29 cellular contexts compared by ENCODE assay signal in the genomic region with DNA sequence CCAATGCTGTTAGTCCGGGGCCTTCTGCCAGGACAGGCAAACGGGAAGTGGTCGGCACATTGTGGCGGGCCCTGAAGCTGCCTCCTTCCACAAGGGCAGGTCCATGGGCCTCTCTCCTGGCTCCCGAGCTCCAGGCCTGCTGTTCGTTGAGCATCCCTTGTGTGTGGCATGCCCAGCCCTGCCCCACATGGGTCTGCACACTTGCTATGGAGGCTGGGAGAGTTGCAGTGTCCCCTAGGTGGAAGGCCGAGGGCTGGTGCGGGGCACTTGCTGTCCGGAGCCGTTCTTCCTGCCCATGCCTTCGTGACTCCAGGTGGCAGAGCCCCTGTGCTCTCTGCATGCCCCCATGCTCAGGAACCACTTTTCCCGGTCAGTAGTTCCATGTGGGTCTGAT.
"Had no signal": no experiment of that assay in that cellular context is flagged by ENCODE, and none has a peak within 500 bp of the region (broad histone marks: within the 10 kb centered on the region; RNA-seq: fewer than 3 reads in every experiment).

No MANE protein-coding gene starts in this region.

- H3K9me3 ChIP-seq: esophagus squamous epithelium, mucosa of descending colon, pancreas, stomach, thyroid gland, vagina had no signal

- H3K27ac Mint-ChIP-seq: mesothelial cell of epicardium; natural killer cell treated with Interleukin-12 subunit alpha and Interleukin-12 subunit beta and Interleukin-15 and Interleukin-18, amount 100 ng/mL, for 72 hours had no signal

- H3K9me3 Mint-ChIP-seq: effector memory CD8-positive, alpha-beta T cell; naive B cell; natural killer cell treated with Interleukin-12 subunit alpha and Interleukin-12 subunit beta and Interleukin-15 and Interleukin-18, amount 100 ng/mL, for 72 hours; stimulated activated effector memory CD8-positive, alpha-beta T cell treated with anti-CD3 and anti-CD28 coated beads, Interleukin-12 subunit alpha, Interleukin-12 subunit beta, amount 100 ng/mL, for 72 hours had no signal

- ATAC-seq: effector memory CD8-positive, alpha-beta T cell; mucosa of descending colon; pancreas; sciatic nerve; stimulated activated effector memory CD8-positive, alpha-beta T cell treated with anti-CD3 and anti-CD28 coated beads, Interleukin-12 subunit alpha, Interleukin-12 subunit beta, amount 100 ng/mL, for 72 hours had no signal

- DNase-seq: cerebellar nuclear complex; cortex of kidney; effector memory CD8-positive, alpha-beta T cell; erythroblast; esophagus squamous epithelium; kidney glomerular epithelial cell; mesenchymal stem cell; mucosa of descending colon; naive B cell; occipital lobe; retina; stimulated activated CD4-positive, alpha-beta T cell treated with anti-CD3 and anti-CD28 coated beads, Interleukin-12 subunit alpha, Interleukin-12 subunit beta, amount 100 ng/mL, for 4 hours; stimulated activated CD4-positive, alpha-beta T cell treated with anti-CD3 and anti-CD28 coated beads, Interleukin-1b, Interleukin-23, amount 100 ng/mL, for 48 hours; stimulated activated CD4-positive, alpha-beta T cell treated with anti-CD3 and anti-CD28 coated beads, Interleukin-4, amount 100 ng/mL, for 24 hours; stimulated activated naive CD4-positive, alpha-beta T cell treated with Interleukin-2 at 50 U/mL for 16 hours; stomach; thyroid gland; trophoblast cell had no signal

- H3K4me2 ChIP-seq: hepatocyte, smooth muscle cell had no signal

- H3K27ac ChIP-seq: esophagus squamous epithelium, hepatocyte, pancreas, stomach, thyroid gland, vagina had no signal

- H3K27me3 Mint-ChIP-seq: effector memory CD8-positive, alpha-beta T cell; naive B cell; natural killer cell treated with Interleukin-12 subunit alpha and Interleukin-12 subunit beta and Interleukin-15 and Interleukin-18, amount 100 ng/mL, for 72 hours had no signal

- H3K4me3 ChIP-seq: esophagus squamous epithelium, hepatocyte, mucosa of descending colon, pancreas, smooth muscle cell, stomach, thyroid gland, vagina had no signal

- H3K79me2 ChIP-seq: hepatocyte had no signal

- H3K27me3 ChIP-seq: esophagus squamous epithelium, hepatocyte, pancreas, stomach, thyroid gland, vagina had no signal

- FAIRE-seq: endometrium, frontal cortex, islet of Langerhans, pancreas had no signal

- H2AFZ ChIP-seq: hepatocyte had no signal

- H3K4me1 ChIP-seq: pancreas, stomach, thyroid gland, vagina had no signal

- H3K4me3 Mint-ChIP-seq: effector memory CD8-positive, alpha-beta T cell; mesothelial cell of epicardium; natural killer cell treated with Interleukin-12 subunit alpha and Interleukin-12 subunit beta and Interleukin-15 and Interleukin-18, amount 100 ng/mL, for 72 hours; stimulated activated effector memory CD8-positive, alpha-beta T cell treated with anti-CD3 and anti-CD28 coated beads, Interleukin-12 subunit alpha, Interleukin-12 subunit beta, amount 100 ng/mL, for 72 hours had no signal
